Comparison of ENCODE assay signal across 11 cellular contexts in the genomic region with DNA sequence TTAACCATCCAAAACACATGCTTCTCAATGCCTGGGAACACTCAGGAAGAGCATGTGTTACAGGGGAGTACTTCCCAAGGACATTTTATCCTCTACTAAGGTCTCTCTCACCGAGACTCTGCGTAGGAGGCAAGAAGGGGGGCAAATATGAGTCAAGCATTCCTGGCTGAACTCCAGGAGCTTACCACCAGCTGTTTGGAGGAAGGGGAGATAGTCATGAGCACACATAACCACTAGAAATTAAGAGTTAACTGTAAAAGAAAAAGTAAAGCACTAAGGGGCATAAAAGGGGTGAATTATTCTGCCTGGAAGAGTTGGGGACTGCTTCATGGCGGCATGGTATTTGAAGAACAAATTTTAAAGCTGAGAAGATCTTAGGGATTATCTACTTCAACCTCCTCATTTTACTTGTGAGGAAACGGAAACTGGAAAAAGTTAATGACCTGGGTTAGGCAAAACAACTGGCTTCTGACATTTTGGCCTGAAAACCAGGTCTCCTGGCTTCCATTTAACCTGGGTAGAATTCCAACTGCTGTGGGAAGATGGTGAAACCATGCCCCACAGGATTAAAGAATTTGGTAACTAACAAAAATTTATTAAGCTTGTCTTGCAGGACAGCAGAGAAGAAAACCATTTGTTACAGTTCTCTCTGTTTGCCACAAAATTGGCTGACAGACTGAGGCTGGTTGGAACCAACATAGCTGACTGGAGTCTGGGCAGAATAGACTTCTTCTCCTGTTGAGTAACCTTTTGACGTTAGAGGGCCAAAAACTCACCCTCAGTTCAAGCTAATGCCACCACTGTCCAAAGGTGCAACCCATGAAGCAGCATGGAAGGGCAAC.
DNase-seq lines count a peak whose midpoint lies in the region; ATAC-seq lines count a peak whose summit lies in the region.
"Had no signal": no experiment of that assay in that cellular context is flagged by ENCODE, and none has a peak within 500 bp of the region (broad histone marks: within the 10 kb centered on the region; RNA-seq: fewer than 3 reads in every experiment).

No MANE protein-coding gene starts in this region.

- H3K4me1 Mint-ChIP-seq in activated T-cell treated with anti-CD3 and anti-CD28 coated beads, Interleukin-2, amount 50 U/mL, for 24 hours (ENCODE audit: low read depth), result peaks cover 18% of the 10 kb centered on the region

- DNase-seq in H4 (ENCODE audit: low spot score), result peak; percentile 90
- DNase-seq in SHP77 (lab: John Stamatoyannopoulos, UW), result peak; percentile 30 to 43
- DNase-seq in fibroblast of the conjunctiva (ENCODE audit: low read depth), result peak; percentile 81
- DNase-seq in pulmonary artery endothelial cell (ENCODE audit: low read depth, low spot score), result peak; percentile 75
- no peak for DNase-seq in occipital lobe (lab: John Stamatoyannopoulos, UW)
- no peak for DNase-seq in activated T-cell treated with anti-CD3 and anti-CD28 coated beads, Interleukin-2, amount 50 U/mL, for 24 hours
- DNase-seq: MM.1S, upper lobe of left lung had no signal

- H3K4me3 Mint-ChIP-seq in activated T-cell treated with anti-CD3 and anti-CD28 coated beads, Interleukin-2, amount 50 U/mL, for 24 hours, result no peak overlapping the region
- H3K4me3 Mint-ChIP-seq: memory B cell had no signal

- no peak for ATAC-seq in HG03342 (IDR thresholded peaks at IDR 0.05; ENCODE audit: unreplicated experiment)
- ATAC-seq in HG02840 (IDR thresholded peaks at IDR 0.05; ENCODE audit: low FRiP score, unreplicated experiment), result no peak

- H3K27ac Mint-ChIP-seq in activated T-cell treated with anti-CD3 and anti-CD28 coated beads, Interleukin-2, amount 50 U/mL, for 24 hours, result no peak overlapping the region

- peaks cover 25% of the 10 kb centered on the region for H3K36me3 Mint-ChIP-seq in activated T-cell treated with anti-CD3 and anti-CD28 coated beads, Interleukin-2, amount 50 U/mL, for 24 hours (ENCODE audit: low read depth)

- H3K27me3 Mint-ChIP-seq in activated T-cell treated with anti-CD3 and anti-CD28 coated beads, Interleukin-2, amount 50 U/mL, for 24 hours, result no peaks in the 10 kb centered on the region
- H3K27me3 Mint-ChIP-seq: memory B cell had no signal

- no peaks in the 10 kb centered on the region for H3K9me3 Mint-ChIP-seq in activated T-cell treated with anti-CD3 and anti-CD28 coated beads, Interleukin-2, amount 50 U/mL, for 24 hours
- H3K9me3 Mint-ChIP-seq: memory B cell had no signal

Comparison
In these comparisons a context has a peak if more than half of its experiments do, and no peak if none do; other contexts are left out.
1. DNase-seq: peak in H4 (single experiment), SHP77 (2 of 2), fibroblast of the conjunctiva (single experiment) and pulmonary artery endothelial cell (single experiment); none in occipital lobe (single experiment) and activated T-cell treated with anti-CD3 and anti-CD28 coated beads, Interleukin-2, amount 50 U/mL, for 24 hours (single experiment).